Comparison of ENCODE assay signal across 17 cellular contexts in genomic region chr4:136992032-136992431, GRCh38.
DNase-seq lines count a peak whose midpoint lies in the region; ATAC-seq, FAIRE-seq and TF ChIP-seq lines count a peak whose summit lies in the region.
"Had no signal": no experiment of that assay in that cellular context is flagged by ENCODE, and none has a peak within 500 bp of the region (broad histone marks: within the 10 kb centered on the region; RNA-seq: fewer than 3 reads in every experiment).

No MANE protein-coding gene starts in this region.

- POLR2A ChIA-PET in T-cell (lab: Charles Lee) = no interaction called here

- no peak overlapping the region for H2BK15ac ChIP-seq in mesendoderm (replicated peaks; ENCODE audit: low read depth)

- no peak overlapping the region for H2AFZ ChIP-seq in GM23338

- H3K4me1 ChIP-seq in GM23338 (ENCODE audit: insufficient read depth) (no peaks in the 10 kb centered on the region), mesendoderm (ENCODE audit: control insufficient read depth, low read depth, low read length) (no peaks in the 10 kb centered on the region)

- TF ChIP-seq CTCF in GM23338 (conservative IDR thresholded peaks at IDR 0.05; ENCODE audit: low read depth in 2 of 2) = peak; percentile 36 to 44
- TF ChIP-seq CTCF in epithelial cell of proximal tubule (conservative IDR thresholded peaks at IDR 0.05; ENCODE audit: low read depth, low read length) = peak; percentile 38

- H3K4me3 ChIP-seq in GM23338 = no peak overlapping the region
- no peak overlapping the region for H3K4me3 ChIP-seq in epithelial cell of proximal tubule (ENCODE audit: low read depth, low read length)
- no peak overlapping the region for H3K4me3 ChIP-seq in mesendoderm (ENCODE audit: low read length)

- H3K79me2 ChIP-seq in GM23338 (replicated peaks; ENCODE audit: insufficient read depth) (no peaks in the 10 kb centered on the region), mesendoderm (ENCODE audit: control insufficient read depth, insufficient read depth, low read length) (no peaks in the 10 kb centered on the region)

- H3K27ac ChIP-seq in GM23338 (ENCODE audit: low read depth) (no peak overlapping the region), mesendoderm (ENCODE audit: low read depth, low read length) (no peak overlapping the region)
- H3K27ac ChIP-seq: C4-2B had no signal

- H3K4ac ChIP-seq in mesendoderm (ENCODE audit: low read depth, low read length) = no peak overlapping the region

- no peak overlapping the region for H3K23ac ChIP-seq in mesendoderm (ENCODE audit: low read length)

- no peaks in the 10 kb centered on the region for H4K20me1 ChIP-seq in GM23338 (replicated peaks; ENCODE audit: insufficient read depth)

- H3K9ac ChIP-seq in mesendoderm (ENCODE audit: low read length) = no peak overlapping the region

- H4K5ac ChIP-seq in mesendoderm (ENCODE audit: low read length) = no peak overlapping the region

- H3K4me2 ChIP-seq in GM23338 = no peak overlapping the region
- H3K4me2 ChIP-seq in mesendoderm (ENCODE audit: low read length) = no peak overlapping the region

- TF ChIP-seq EP300 in Ishikawa (IDR thresholded peaks at IDR 0.05; ENCODE audit: borderline replicate concordance) = no peak

- no peak for FAIRE-seq in frontal cortex (lab: Jason Lieb, UNC)
- FAIRE-seq: A204.1, GM12892, H54 had no signal

- ATAC-seq in GM23338 = no peak
- ATAC-seq in T-cell (replicated peaks in 1 of 4) = no peak

- H3K27me3 ChIP-seq in GM23338 (ENCODE audit: insufficient read depth) = no peaks in the 10 kb centered on the region
- no peaks in the 10 kb centered on the region for H3K27me3 ChIP-seq in mesendoderm (ENCODE audit: insufficient read depth, low read length, poor library complexity)

- H2AK5ac ChIP-seq in mesendoderm (ENCODE audit: low read length) = no peak overlapping the region

- no peaks in the 10 kb centered on the region for H3K79me1 ChIP-seq in mesendoderm (ENCODE audit: low read length)

- no peaks in the 10 kb centered on the region for H3K9me3 Mint-ChIP-seq in GM23338
- peaks cover 15 to 17% (median 17%) of the 10 kb centered on the region in 3 donors for H3K9me3 Mint-ChIP-seq in T-cell

- 0 out of 2 replicates have a peak, but pooled peaks have one; percentile 10 for TF ChIP-seq RAD21 in Ishikawa (IDR thresholded peaks at IDR 0.05; ENCODE audit: low read depth)

- peak; percentile 40 for DNase-seq in GM23338 (ENCODE audit: low spot score)
- DNase-seq in epithelial cell of proximal tubule (ENCODE audit: low read depth) = no peak
- DNase-seq in mesendoderm = peak; percentile 11
- DNase-seq in frontal cortex (ENCODE audit: low spot score in 2 of 2) = no peak
- no peak for DNase-seq in T-cell
- no peak for DNase-seq in nucleus accumbens (lab: John Stamatoyannopoulos, UW)
- DNase-seq: CD4-positive, alpha-beta memory T cell; DMS153; DND-41; GDM1 had no signal

- no peak overlapping the region for H4K8ac ChIP-seq in mesendoderm (ENCODE audit: low read depth, low read length)

- H2BK120ac ChIP-seq in mesendoderm (ENCODE audit: low read depth, low read length) = no peak overlapping the region

- CTCF ChIA-PET in T-cell (lab: Charles Lee) = no interaction called here

- no peak overlapping the region for H3K56ac ChIP-seq in mesendoderm (ENCODE audit: low read length)

- H3K27ac Mint-ChIP-seq in GM23338 = no peak overlapping the region
- H3K27ac Mint-ChIP-seq in T-cell = no peak overlapping the region
- H3K27ac Mint-ChIP-seq: B cell; CD4-positive, alpha-beta memory T cell; IgD-negative memory B cell had no signal

- H3K4me3 Mint-ChIP-seq in GM23338 (no peak overlapping the region), T-cell (no peak overlapping the region)
- H3K4me3 Mint-ChIP-seq: B cell; CD4-positive, alpha-beta memory T cell; IgD-negative memory B cell had no signal

- H3K4me1 Mint-ChIP-seq in GM23338 = 0 out of 3 replicates have a peak, but pooled peaks cover 1% of the 10 kb centered on the region
- no peaks in the 10 kb centered on the region for H3K4me1 Mint-ChIP-seq in T-cell
- H3K4me1 Mint-ChIP-seq: B cell; CD4-positive, alpha-beta memory T cell; IgD-negative memory B cell had no signal

- no peaks in the 10 kb centered on the region for H3F3A ChIP-seq in GM23338 (replicated peaks; ENCODE audit: low read depth)

- H3K18ac ChIP-seq in mesendoderm (ENCODE audit: low read length) = no peak overlapping the region

- H3K36me3 Mint-ChIP-seq in GM23338 (ENCODE audit: low read depth) (no peaks in the 10 kb centered on the region), T-cell (no peaks in the 10 kb centered on the region)
- H3K36me3 Mint-ChIP-seq: CD4-positive, alpha-beta memory T cell; IgD-negative memory B cell had no signal

- H2BK5ac ChIP-seq in mesendoderm (ENCODE audit: low read length) = no peak overlapping the region

- no peaks in the 10 kb centered on the region for H3K9me2 ChIP-seq in GM23338 (ENCODE audit: insufficient read depth)

- H3K27me3 Mint-ChIP-seq in GM23338 (ENCODE audit: insufficient read depth, low read depth, poor library complexity) (no peaks in the 10 kb centered on the region), T-cell (no peaks in the 10 kb centered on the region)
- H3K27me3 Mint-ChIP-seq: B cell; CD4-positive, alpha-beta memory T cell; IgD-negative memory B cell had no signal

- H3K36me3 ChIP-seq in GM23338 (ENCODE audit: insufficient read depth) (no peaks in the 10 kb centered on the region), mesendoderm (ENCODE audit: control insufficient read depth, insufficient read depth, low read length) (no peaks in the 10 kb centered on the region)

- no CpG with 5 or more reads among the region's 3 CpGs for WGBS in mesendoderm (ENCODE audit: extremely low coverage, insufficient coverage, low lambda C conversion rate)

TF ChIP-seq in GM23338, 12 proteins besides CTCF, POLR2A, EP300 and RAD21 (continues in another document):
- TF ChIP-seq ZNF331 (CRISPR knock-in tag; IDR thresholded peaks at IDR 0.05; ENCODE audit: low read depth) (no peak), STAT1 (IDR thresholded peaks at IDR 0.05; ENCODE audit: unreplicated experiment) (no peak), CREB1 (CRISPR knock-in tag; IDR thresholded peaks at IDR 0.05; ENCODE audit: low read depth) (no peak), EZH2 (IDR thresholded peaks at IDR 0.05; ENCODE audit: low read depth, unreplicated experiment) (no peak)

TF ChIP-seq in Ishikawa, 13 proteins besides CTCF, POLR2A, EP300 and RAD21:
- TF ChIP-seq NFIC (IDR thresholded peaks at IDR 0.05) (no peak), CEBPB (IDR thresholded peaks at IDR 0.05) (no peak), CREB1 (IDR thresholded peaks at IDR 0.05; ENCODE audit: low read depth) (no peak), EGR1 (IDR thresholded peaks at IDR 0.05) (no peak), YY1 (IDR thresholded peaks at IDR 0.05; ENCODE audit: low read depth) (no peak), TEAD4 (IDR thresholded peaks at IDR 0.05) (no peak), ZBTB7A (IDR thresholded peaks at IDR 0.05; ENCODE audit: low read depth) (no peak), TCF12 (IDR thresholded peaks at IDR 0.05; ENCODE audit: low read depth) (no peak), FOXM1 (IDR thresholded peaks at IDR 0.05; ENCODE audit: borderline replicate concordance, low read depth) (no peak), TAF1 (IDR thresholded peaks at IDR 0.05; ENCODE audit: low read depth) (no peak)
- TF ChIP-seq, protein P1, sequence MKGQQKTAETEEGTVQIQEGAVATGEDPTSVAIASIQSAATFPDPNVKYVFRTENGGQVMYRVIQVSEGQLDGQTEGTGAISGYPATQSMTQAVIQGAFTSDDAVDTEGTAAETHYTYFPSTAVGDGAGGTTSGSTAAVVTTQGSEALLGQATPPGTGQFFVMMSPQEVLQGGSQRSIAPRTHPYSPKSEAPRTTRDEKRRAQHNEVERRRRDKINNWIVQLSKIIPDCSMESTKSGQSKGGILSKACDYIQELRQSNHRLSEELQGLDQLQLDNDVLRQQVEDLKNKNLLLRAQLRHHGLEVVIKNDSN (IDR thresholded peaks at IDR 0.05) = no peak
- TF ChIP-seq, protein P2, sequence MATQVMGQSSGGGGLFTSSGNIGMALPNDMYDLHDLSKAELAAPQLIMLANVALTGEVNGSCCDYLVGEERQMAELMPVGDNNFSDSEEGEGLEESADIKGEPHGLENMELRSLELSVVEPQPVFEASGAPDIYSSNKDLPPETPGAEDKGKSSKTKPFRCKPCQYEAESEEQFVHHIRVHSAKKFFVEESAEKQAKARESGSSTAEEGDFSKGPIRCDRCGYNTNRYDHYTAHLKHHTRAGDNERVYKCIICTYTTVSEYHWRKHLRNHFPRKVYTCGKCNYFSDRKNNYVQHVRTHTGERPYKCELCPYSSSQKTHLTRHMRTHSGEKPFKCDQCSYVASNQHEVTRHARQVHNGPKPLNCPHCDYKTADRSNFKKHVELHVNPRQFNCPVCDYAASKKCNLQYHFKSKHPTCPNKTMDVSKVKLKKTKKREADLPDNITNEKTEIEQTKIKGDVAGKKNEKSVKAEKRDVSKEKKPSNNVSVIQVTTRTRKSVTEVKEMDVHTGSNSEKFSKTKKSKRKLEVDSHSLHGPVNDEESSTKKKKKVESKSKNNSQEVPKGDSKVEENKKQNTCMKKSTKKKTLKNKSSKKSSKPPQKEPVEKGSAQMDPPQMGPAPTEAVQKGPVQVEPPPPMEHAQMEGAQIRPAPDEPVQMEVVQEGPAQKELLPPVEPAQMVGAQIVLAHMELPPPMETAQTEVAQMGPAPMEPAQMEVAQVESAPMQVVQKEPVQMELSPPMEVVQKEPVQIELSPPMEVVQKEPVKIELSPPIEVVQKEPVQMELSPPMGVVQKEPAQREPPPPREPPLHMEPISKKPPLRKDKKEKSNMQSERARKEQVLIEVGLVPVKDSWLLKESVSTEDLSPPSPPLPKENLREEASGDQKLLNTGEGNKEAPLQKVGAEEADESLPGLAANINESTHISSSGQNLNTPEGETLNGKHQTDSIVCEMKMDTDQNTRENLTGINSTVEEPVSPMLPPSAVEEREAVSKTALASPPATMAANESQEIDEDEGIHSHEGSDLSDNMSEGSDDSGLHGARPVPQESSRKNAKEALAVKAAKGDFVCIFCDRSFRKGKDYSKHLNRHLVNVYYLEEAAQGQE (IDR thresholded peaks at IDR 0.05; ENCODE audit: low read depth) = no peak
- TF ChIP-seq, protein P3, sequence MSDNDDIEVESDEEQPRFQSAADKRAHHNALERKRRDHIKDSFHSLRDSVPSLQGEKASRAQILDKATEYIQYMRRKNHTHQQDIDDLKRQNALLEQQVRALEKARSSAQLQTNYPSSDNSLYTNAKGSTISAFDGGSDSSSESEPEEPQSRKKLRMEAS (IDR thresholded peaks at IDR 0.05) = no peak

Comparison
In these comparisons a context has a peak if more than half of its experiments do, and no peak if none do; other contexts are left out.
1. DNase-seq: peak in GM23338 (single experiment) and mesendoderm (single experiment); none in epithelial cell of proximal tubule (single experiment), frontal cortex (0 of 2), T-cell (0 of 34) and nucleus accumbens (0 of 56).